In genomic region chr16:3872216-3872895, GRCh38 we compare ENCODE assay signal across 1 cellular context.
TF ChIP-seq lines count a peak whose summit lies in the region.

No MANE protein-coding gene starts in this region.

TF ChIP-seq in HepG2, 621 proteins besides CTCF, POLR2A, EP300 and RAD21:
- TF ChIP-seq ZNF687 (CRISPR knock-in tag; IDR thresholded peaks at IDR 0.05) (peak; percentile 20; the same call in 1 of the 2 replicates), ZNF280B (CRISPR knock-in tag; IDR thresholded peaks at IDR 0.05; ENCODE audit: borderline replicate concordance) (no peak)
